8 cellular contexts compared by ENCODE assay signal in the genomic region with DNA sequence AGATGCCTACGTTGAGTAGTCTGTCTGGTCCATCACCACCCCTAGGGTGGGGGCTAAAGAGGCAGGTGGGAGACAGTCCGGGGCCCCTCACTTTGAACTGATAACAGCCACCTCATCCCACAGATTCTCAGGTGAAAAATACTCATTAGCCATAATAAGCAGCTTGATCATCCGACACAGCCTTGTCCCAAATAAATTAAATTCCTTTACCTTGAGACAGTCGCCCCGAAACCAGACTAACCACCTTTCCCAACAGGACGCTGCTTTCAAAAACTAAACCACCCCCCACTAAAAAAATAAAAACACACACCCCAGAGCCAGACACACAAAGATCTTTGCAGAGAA.
DNase-seq lines count a peak whose midpoint lies in the region; ATAC-seq, FAIRE-seq and TF ChIP-seq lines count a peak whose summit lies in the region.

No MANE protein-coding gene starts in this region.

- POLR2A ChIA-PET in activated CD4-positive, alpha-beta memory T cell treated with anti-CD3 and anti-CD28 coated beads for 36 hours (lab: Charles Lee): no interaction called here

- H3K9me3 ChIP-seq in iPS-18c (ENCODE audit: control insufficient read depth, insufficient read depth, low read length) (no peaks in the 10 kb centered on the region), small intestine (ENCODE audit: control insufficient read depth, low read depth) (no peaks in the 10 kb centered on the region)

- H3K27ac Mint-ChIP-seq in HFFc6: no peak overlapping the region
- peak overlapping the region; percentile 62 for H3K27ac Mint-ChIP-seq in activated CD4-positive, alpha-beta memory T cell treated with anti-CD3 and anti-CD28 coated beads for 36 hours

- no peak for FAIRE-seq in small intestine (lab: Jason Lieb, UNC)

- H3K4me1 Mint-ChIP-seq in HFFc6 (ENCODE audit: low read depth): peaks cover 17% of the 10 kb centered on the region
- peaks cover 31% of the 10 kb centered on the region for H3K4me1 Mint-ChIP-seq in activated CD4-positive, alpha-beta memory T cell treated with anti-CD3 and anti-CD28 coated beads for 36 hours (ENCODE audit: low read depth)

- peak overlapping the region; percentile 58; the same call in 1 of the 2 replicates for H3K4me3 ChIP-seq in iPS-18c (ENCODE audit: insufficient read depth, low read depth, low read length)
- peak overlapping the region in 1 of 2 donors; percentile 90 for H3K4me3 ChIP-seq in small intestine (ENCODE audit: low read depth in 1 of 2, low read length in 2 of 2)

- intact Hi-C loops in activated CD4-positive, alpha-beta memory T cell treated with anti-CD3 and anti-CD28 coated beads for 36 hours (cut with micrococcal nuclease): loop anchor here (2.0 to 10.0 kb wide), 3 partner anchors 39 to 868 kb away; partner anchors contain the start of genes CASZ1 and CLSTN1
- intact Hi-C loops in left colon (cut with DNase I, micrococcal nuclease): loop anchor here in 1 of 2 donors (10.0 kb wide), 1 partner anchor 102 kb away; the partner anchor contains the start of gene CASZ1

- peak overlapping the region; percentile 80 for H3K4me3 Mint-ChIP-seq in HFFc6
- peak overlapping the region; percentile 79 for H3K4me3 Mint-ChIP-seq in activated CD4-positive, alpha-beta memory T cell treated with anti-CD3 and anti-CD28 coated beads for 36 hours

- no peaks in the 10 kb centered on the region for H3K36me3 ChIP-seq in small intestine (ENCODE audit: control insufficient read depth in 2 of 2, insufficient read depth in 2 of 2, low read length in 2 of 2)

- H3K27me3 Mint-ChIP-seq in HFFc6 (ENCODE audit: insufficient read depth): peaks cover 17% of the 10 kb centered on the region
- H3K27me3 Mint-ChIP-seq in activated CD4-positive, alpha-beta memory T cell treated with anti-CD3 and anti-CD28 coated beads for 36 hours: no peaks in the 10 kb centered on the region

- H3K27me3 ChIP-seq in small intestine (ENCODE audit: control insufficient read depth in 2 of 2, insufficient read depth in 2 of 2, low read length in 2 of 2): no peaks in the 10 kb centered on the region

- TF ChIP-seq CTCF in HFFc6 (IDR thresholded peaks at IDR 0.05): no peak

- CTCF ChIA-PET in activated CD4-positive, alpha-beta memory T cell treated with anti-CD3 and anti-CD28 coated beads for 36 hours (lab: Charles Lee): interaction anchor here (0.7 to 5.1 kb wide), 10 partner anchors 7 to 344 kb away, joined by 3 to 26 read pairs (median 4); no protein-coding TSS in a partner anchor

- no peaks in the 10 kb centered on the region for H3K36me3 Mint-ChIP-seq in HFFc6 (ENCODE audit: low read depth)
- H3K36me3 Mint-ChIP-seq in activated CD4-positive, alpha-beta memory T cell treated with anti-CD3 and anti-CD28 coated beads for 36 hours: no peaks in the 10 kb centered on the region

- peaks cover 6 to 23% of the 10 kb centered on the region in 2 donors for H3K4me1 ChIP-seq in small intestine (ENCODE audit: control insufficient read depth in 2 of 2, insufficient read depth in 1 of 2, low read depth in 1 of 2, low read length in 1 of 2)

- 23 to 53% (median 36%) methylated on average over 6 of the region's 6 CpGs for WGBS in small intestine, 3 donors

- no peaks in the 10 kb centered on the region for H3K9me3 Mint-ChIP-seq in HFFc6
- no peaks in the 10 kb centered on the region for H3K9me3 Mint-ChIP-seq in activated CD4-positive, alpha-beta memory T cell treated with anti-CD3 and anti-CD28 coated beads for 36 hours

- ATAC-seq in left colon: no peak
- no peak for ATAC-seq in HG02870 (IDR thresholded peaks at IDR 0.05; ENCODE audit: unreplicated experiment)

- peak overlapping the region; percentile 55 to 91 for H3K27ac ChIP-seq in small intestine (ENCODE audit: low read depth in 1 of 2, low read length in 1 of 2)

- DNase-seq in HFFc6: no peak
- no peak for DNase-seq in activated CD4-positive, alpha-beta memory T cell treated with anti-CD3 and anti-CD28 coated beads for 36 hours
- no peak for DNase-seq in small intestine
- DNase-seq in RKO (ENCODE audit: low spot score): no peak
- DNase-seq in left colon: no peak
- no peak for DNase-seq in NCI-H2227 (lab: John Stamatoyannopoulos, UW; ENCODE audit: unreplicated experiment)
